1 cellular context compared by ENCODE assay signal in the genomic region with DNA sequence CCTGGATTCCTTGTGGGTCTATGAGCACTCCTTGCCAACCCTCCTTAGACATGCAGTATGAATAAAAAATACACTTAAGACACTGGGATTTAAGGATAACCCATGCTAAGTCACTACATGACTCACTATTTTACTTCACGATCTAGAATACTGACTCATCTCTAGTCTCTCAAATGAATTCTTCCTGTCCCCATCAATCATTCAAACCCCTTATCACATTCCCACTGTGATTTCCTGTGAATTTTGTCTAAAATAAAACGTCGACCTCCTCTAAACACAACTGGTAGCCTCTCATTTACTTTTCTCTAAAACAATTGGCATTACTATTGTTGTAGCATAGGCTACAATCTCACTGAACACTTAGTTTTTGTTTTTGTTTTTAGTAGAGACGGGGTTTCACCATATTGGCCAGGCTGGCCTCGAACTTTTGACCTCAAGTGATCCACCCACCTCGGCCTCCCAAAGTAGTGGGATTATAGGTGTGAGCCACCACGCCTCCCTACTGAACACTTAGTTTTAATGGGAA.
TF ChIP-seq lines count a peak whose summit lies in the region.

No MANE protein-coding gene starts in this region.

TF ChIP-seq in HCT116, 20 proteins besides CTCF, POLR2A, EP300 and RAD21:
- TF ChIP-seq, protein P1, sequence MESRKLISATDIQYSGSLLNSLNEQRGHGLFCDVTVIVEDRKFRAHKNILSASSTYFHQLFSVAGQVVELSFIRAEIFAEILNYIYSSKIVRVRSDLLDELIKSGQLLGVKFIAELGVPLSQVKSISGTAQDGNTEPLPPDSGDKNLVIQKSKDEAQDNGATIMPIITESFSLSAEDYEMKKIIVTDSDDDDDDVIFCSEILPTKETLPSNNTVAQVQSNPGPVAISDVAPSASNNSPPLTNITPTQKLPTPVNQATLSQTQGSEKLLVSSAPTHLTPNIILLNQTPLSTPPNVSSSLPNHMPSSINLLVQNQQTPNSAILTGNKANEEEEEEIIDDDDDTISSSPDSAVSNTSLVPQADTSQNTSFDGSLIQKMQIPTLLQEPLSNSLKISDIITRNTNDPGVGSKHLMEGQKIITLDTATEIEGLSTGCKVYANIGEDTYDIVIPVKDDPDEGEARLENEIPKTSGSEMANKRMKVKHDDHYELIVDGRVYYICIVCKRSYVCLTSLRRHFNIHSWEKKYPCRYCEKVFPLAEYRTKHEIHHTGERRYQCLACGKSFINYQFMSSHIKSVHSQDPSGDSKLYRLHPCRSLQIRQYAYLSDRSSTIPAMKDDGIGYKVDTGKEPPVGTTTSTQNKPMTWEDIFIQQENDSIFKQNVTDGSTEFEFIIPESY (IDR thresholded peaks at IDR 0.05; ENCODE audit: extremely low read depth, insufficient replicate concordance, low read length) = no peak
- peak; percentile 31; the same call in 1 of the 2 replicates for TF ChIP-seq EGR1 (IDR thresholded peaks at IDR 0.05; ENCODE audit: low read depth)
- TF ChIP-seq ELF1 (IDR thresholded peaks at IDR 0.05; ENCODE audit: borderline replicate concordance, low read depth) = no peak
- TF ChIP-seq ZFX (IDR thresholded peaks at IDR 0.05) = no peak
- 0 out of 2 replicates have a peak, but pooled peaks have one; percentile 20 for TF ChIP-seq CEBPB (IDR thresholded peaks at IDR 0.05; ENCODE audit: low read depth)
- TF ChIP-seq JUND (IDR thresholded peaks at IDR 0.05) = peak; percentile 74
- no peak for TF ChIP-seq REST (IDR thresholded peaks at IDR 0.05; ENCODE audit: low read depth)
- peak; percentile 57; the same call in 1 of the 2 replicates for TF ChIP-seq CBX3 (IDR thresholded peaks at IDR 0.05; ENCODE audit: low read depth)
- no peak for TF ChIP-seq TCF7L2 (IDR thresholded peaks at IDR 0.05; ENCODE audit: borderline replicate concordance, extremely low read depth, insufficient read depth, insufficient read length)
- no peak for TF ChIP-seq ATF3 (IDR thresholded peaks at IDR 0.05)
- TF ChIP-seq, protein P2, sequence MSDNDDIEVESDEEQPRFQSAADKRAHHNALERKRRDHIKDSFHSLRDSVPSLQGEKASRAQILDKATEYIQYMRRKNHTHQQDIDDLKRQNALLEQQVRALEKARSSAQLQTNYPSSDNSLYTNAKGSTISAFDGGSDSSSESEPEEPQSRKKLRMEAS (IDR thresholded peaks at IDR 0.05) = no peak
- TF ChIP-seq SIN3A (IDR thresholded peaks at IDR 0.05; ENCODE audit: low read depth) = 0 out of 2 replicates have a peak, but pooled peaks have one; percentile 20
- 0 out of 2 replicates have a peak, but pooled peaks have one; percentile 38 for TF ChIP-seq SP1 (IDR thresholded peaks at IDR 0.05; ENCODE audit: low read depth)
- no peak for TF ChIP-seq POLR2AphosphoS5 (IDR thresholded peaks at IDR 0.05; ENCODE audit: low read depth, low read length)
- TF ChIP-seq EZH2 (IDR thresholded peaks at IDR 0.05) = no peak
- peak; percentile 81 for TF ChIP-seq FOSL1 (IDR thresholded peaks at IDR 0.05; ENCODE audit: low read depth)
- no peak for TF ChIP-seq EZH2phosphoT487 (IDR thresholded peaks at IDR 0.05; ENCODE audit: borderline replicate concordance)
